In genomic region chr1:23194119-23194984, GRCh38 we compare ENCODE assay signal across 8 cellular contexts. TPM values are rescaled to one million over a fixed set of nuclear protein-coding genes. Genes with fewer than 3 reads are reported as not detected.
DNase-seq lines count a peak whose midpoint lies in the region; ATAC-seq and TF ChIP-seq lines count a peak whose summit lies in the region.
"Had no signal": no experiment of that assay in that cellular context is flagged by ENCODE, and none has a peak within 500 bp of the region (broad histone marks: within the 10 kb centered on the region; RNA-seq: fewer than 3 reads in every experiment).

No MANE protein-coding gene starts in this region.

- H3K9me3 ChIP-seq in H9 (ENCODE audit: control insufficient read depth, low read depth, low read length) (no peaks in the 10 kb centered on the region), SJSA1 (replicated peaks) (no peaks in the 10 kb centered on the region), fibroblast of lung (ENCODE audit: control insufficient read depth, insufficient read depth, low read depth, low read length) (no peaks in the 10 kb centered on the region), tibial nerve (no peaks in the 10 kb centered on the region)

- H3K23ac ChIP-seq in H9 (ENCODE audit: insufficient read length, low read depth, low read length): no peak overlapping the region

- no peak overlapping the region for H2BK5ac ChIP-seq in H9 (ENCODE audit: insufficient read length, low read length)

- peaks cover 2% of the 10 kb centered on the region for H3K27me3 Mint-ChIP-seq in H9 (ENCODE audit: low read depth)

- H3K23me2 ChIP-seq in H9 (ENCODE audit: insufficient read length, low read depth, low read length, poor library complexity, severe bottlenecking): no peaks in the 10 kb centered on the region

- no peaks in the 10 kb centered on the region for H3K9me3 Mint-ChIP-seq in H9
- H3K9me3 Mint-ChIP-seq: IgD-negative memory B cell had no signal

- H3K36me3 ChIP-seq in SJSA1: no peaks in the 10 kb centered on the region
- no peaks in the 10 kb centered on the region for H3K36me3 ChIP-seq in fibroblast of lung (ENCODE audit: control insufficient read depth, insufficient read depth, low read length)
- no peaks in the 10 kb centered on the region for H3K36me3 ChIP-seq in tibial nerve

- no peak overlapping the region for H2AFZ ChIP-seq in H9 (ENCODE audit: low read length)
- H2AFZ ChIP-seq in fibroblast of lung (ENCODE audit: low read length): no peak overlapping the region

- TF ChIP-seq POLR2A in tibial nerve (IDR thresholded peaks at IDR 0.05): no peak

- H3K4me3 ChIP-seq in SJSA1: no peak overlapping the region
- H3K4me3 ChIP-seq in fibroblast of lung (replicated peaks in 1 of 4; ENCODE audit: control extremely low read depth in 1 of 4, insufficient read depth in 1 of 4, low read depth in 3 of 4, low read length in 4 of 4): no peak overlapping the region
- no peak overlapping the region for H3K4me3 ChIP-seq in tibial nerve

- H3K27me3 ChIP-seq in H9 (ENCODE audit: insufficient read depth, low read length): no peaks in the 10 kb centered on the region
- no peaks in the 10 kb centered on the region for H3K27me3 ChIP-seq in SJSA1 (replicated peaks)
- no peaks in the 10 kb centered on the region for H3K27me3 ChIP-seq in fibroblast of lung (ENCODE audit: control insufficient read depth, insufficient read depth, low read length)
- no peaks in the 10 kb centered on the region for H3K27me3 ChIP-seq in tibial nerve

- no peak overlapping the region for H3K56ac ChIP-seq in H9 (ENCODE audit: insufficient read length, low read depth, low read length)

- no peak overlapping the region for H2BK12ac ChIP-seq in H9 (ENCODE audit: insufficient read length, low read depth, low read length)

- no peak overlapping the region for H4K91ac ChIP-seq in H9 (ENCODE audit: insufficient read length, low read depth, low read length)

- no peaks in the 10 kb centered on the region for H4K20me1 ChIP-seq in H9 (ENCODE audit: control insufficient read depth, insufficient read depth, insufficient read length)
- no peaks in the 10 kb centered on the region for H4K20me1 ChIP-seq in fibroblast of lung (ENCODE audit: control insufficient read depth, extremely low read depth, insufficient read depth, low read length)

- H3K4ac ChIP-seq in H9 (ENCODE audit: low read depth, low read length): no peak overlapping the region

- no peak overlapping the region for H3K14ac ChIP-seq in H9 (ENCODE audit: insufficient read depth, low read length)

- H3K4me1 ChIP-seq in H9 (ENCODE audit: insufficient read depth, low read length) (no peaks in the 10 kb centered on the region), SJSA1 (replicated peaks) (peaks cover 63% of the 10 kb centered on the region), fibroblast of lung (ENCODE audit: control insufficient read depth, extremely low read depth, insufficient read depth, low read length) (peaks cover 15% of the 10 kb centered on the region), tibial nerve (peaks cover 0 to 15% (median 0%) of the 10 kb centered on the region in 4 donors)

- no peak overlapping the region for H2BK15ac ChIP-seq in H9 (ENCODE audit: low read depth, low read length)

- H2BK120ac ChIP-seq in H9 (ENCODE audit: low read depth, low read length, poor library complexity, severe bottlenecking): no peak overlapping the region

- H3T11ph ChIP-seq in H9 (ENCODE audit: low read length): no peak overlapping the region

- H3K36me3 Mint-ChIP-seq in H9 (ENCODE audit: insufficient read depth in 1 of 3, low read depth in 3 of 3): peaks cover 0 to 13% (median 10%) of the 10 kb centered on the region in 3 experiments; a peak in 4 of 7 replicates

- peaks cover 3 to 6% of the 10 kb centered on the region in 2 experiments; a peak in 2 of 4 replicates for H3K4me1 Mint-ChIP-seq in H9

- H4K5ac ChIP-seq in H9 (ENCODE audit: insufficient read length, low read depth, low read length): no peak overlapping the region

- H3K4me3 Mint-ChIP-seq in H9: no peak overlapping the region
- H3K4me3 Mint-ChIP-seq: IgD-negative memory B cell had no signal

- no peak overlapping the region for H3K9ac ChIP-seq in H9 (ENCODE audit: extremely low read depth, insufficient read length, low read length)
- H3K9ac ChIP-seq in fibroblast of lung (ENCODE audit: insufficient read depth, low read length): no peak overlapping the region

- H3K79me2 ChIP-seq in H9 (ENCODE audit: insufficient read depth, low read length) (no peaks in the 10 kb centered on the region), fibroblast of lung (ENCODE audit: control insufficient read depth, insufficient read depth, low read length) (no peaks in the 10 kb centered on the region)

- TF ChIP-seq CTCF in H9 (conservative IDR thresholded peaks at IDR 0.05): no peak
- no peak for TF ChIP-seq CTCF in fibroblast of lung (conservative IDR thresholded peaks at IDR 0.05 in 1 of 2, IDR thresholded peaks at IDR 0.05 in 1 of 2; ENCODE audit: low read depth in 1 of 2, low read length in 2 of 2)
- no peak for TF ChIP-seq CTCF in tibial nerve (IDR thresholded peaks at IDR 0.05)

- H2AK5ac ChIP-seq in H9 (ENCODE audit: insufficient read length, low read length): no peak overlapping the region

- ATAC-seq in GM19351 (IDR thresholded peaks at IDR 0.05; ENCODE audit: unreplicated experiment) (no peak), HG02610 (IDR thresholded peaks at IDR 0.05; ENCODE audit: unreplicated experiment) (no peak)

- H3K79me1 ChIP-seq in H9 (ENCODE audit: insufficient read depth, low read depth, low read length, poor library complexity, severe bottlenecking): no peaks in the 10 kb centered on the region

- no peak overlapping the region for H3K4me2 ChIP-seq in H9 (ENCODE audit: insufficient read depth, insufficient read length, low read length)
- peak overlapping the region; percentile 41 for H3K4me2 ChIP-seq in fibroblast of lung (ENCODE audit: extremely low read depth, insufficient read depth, low read length)

- no peak overlapping the region for H3K18ac ChIP-seq in H9 (ENCODE audit: insufficient read length, low read depth, low read length)

- no peak for DNase-seq in H9
- DNase-seq in SJSA1 (ENCODE audit: low read depth in 1 of 2, low spot score in 2 of 2): peak; percentile 86 to 95
- DNase-seq in fibroblast of lung (ENCODE audit: low read depth in 2 of 2): peak; percentile 60 to 98
- peak; percentile 68 for DNase-seq in smooth muscle cell of the brain vasculature (ENCODE audit: low read depth, low spot score)
- no peak for DNase-seq in tibial nerve (ENCODE audit: low spot score in 2 of 2)

- no peak overlapping the region for H2BK20ac ChIP-seq in H9 (ENCODE audit: low read depth, low read length, poor library complexity, severe bottlenecking)

- H3K27ac ChIP-seq in H9 (ENCODE audit: insufficient read length, low read depth, low read length) (no peak overlapping the region), SJSA1 (peak overlapping the region; percentile 99), fibroblast of lung (ENCODE audit: insufficient read depth, low read length) (peak overlapping the region; percentile 18), tibial nerve (no peak overlapping the region)

- TF ChIP-seq EP300 in tibial nerve (IDR thresholded peaks at IDR 0.05): no peak

- no peak overlapping the region for H3K27ac Mint-ChIP-seq in H9

- peak overlapping the region; percentile 18 for H4K8ac ChIP-seq in H9 (replicated peaks; ENCODE audit: insufficient read length, low read depth, low read length)

- no CpG with 5 or more reads among the region's 11 CpGs for WGBS in H9 (ENCODE audit: extremely low coverage, insufficient read length, low lambda C conversion rate)
- 46 to 60% methylated on average over 11 of the region's 11 CpGs for WGBS in tibial nerve, 2 donors

RNA-seq across cellular contexts. Expression of gene HTR1D, which starts 22.9 kb away (rescaled TPM):
- total RNA-seq in H9 (2021): 3.1 and 3.3 TPM in 2 replicates
- total RNA-seq in SJSA1 (2014; rRNA removed; shearing (Covaris generic)): 0.24 TPM in 1 of 2 replicates, not detected in the other
- total RNA-seq in fibroblast of lung: not detected in 2 replicates
- polyA plus RNA-seq in fibroblast of lung: not detected in 2 replicates
- polyA plus RNA-seq in fibroblast of lung (2012): not detected in 2 replicates
- polyA minus RNA-seq in fibroblast of lung (ENCODE audit: low replicate concordance): not detected in 2 replicates
- total RNA-seq in tibial nerve: 1 to 10 TPM in 1 of 4 donors, under 1 TPM in 2, not detected in 1; 0.30 to 2.4 (median 0.63) TPM
- polyA plus RNA-seq: IgD-negative memory B cell had no signal

RNA-seq across cellular contexts. Expression of gene LUZP1, which starts 25.7 kb away (rescaled TPM):
- total RNA-seq in H9 (2021) (45.4 and 48.2 TPM in 2 replicates), fibroblast of lung (15.7 and 18.8 TPM in 2 replicates), tibial nerve (10 to 100 TPM; 16.7 to 17.7 (median 17.2) TPM)
- total RNA-seq in SJSA1 (2014; rRNA removed; shearing (Covaris generic)): 30.0 and 47.4 TPM in 2 replicates
- polyA plus RNA-seq in fibroblast of lung: 23.7 and 27.2 TPM in 2 replicates
- 17.7 and 23.6 TPM in 2 replicates for polyA plus RNA-seq in fibroblast of lung (2012)
- 34.6 and 36.6 TPM in 2 replicates for polyA minus RNA-seq in fibroblast of lung (ENCODE audit: low replicate concordance)

Comparison
In these comparisons a context has a peak if more than half of its experiments do, and no peak if none do; other contexts are left out.
1. DNase-seq: peak in SJSA1 (2 of 2), fibroblast of lung (2 of 2) and smooth muscle cell of the brain vasculature (single experiment); none in H9 (single experiment) and tibial nerve (0 of 2).
2. H3K27ac ChIP-seq: peak in SJSA1 (single experiment) and fibroblast of lung (single experiment); none in H9 (single experiment) and tibial nerve (0 of 4).